8 cellular contexts compared by ENCODE assay signal in genomic region chr5:149345892-149346222, GRCh38. TPM values are rescaled to one million over a fixed set of nuclear protein-coding genes. Genes with fewer than 3 reads are reported as not detected.
DNase-seq lines count a peak whose midpoint lies in the region; ATAC-seq, FAIRE-seq and TF ChIP-seq lines count a peak whose summit lies in the region.

No MANE protein-coding gene starts in this region.

- H3K27ac ChIP-seq in CD8-positive, alpha-beta memory T cell (ENCODE audit: low read depth, low read length) = peak overlapping the region; percentile 78
- H3K27ac ChIP-seq in OCI-LY7 (ENCODE audit: low read depth, low read length, poor library complexity, severe bottlenecking) = peak overlapping the region; percentile 78
- H3K27ac ChIP-seq in tibial artery = peak overlapping the region; percentile 74 to 85

- peaks cover 42% of the 10 kb centered on the region for H3K79me2 ChIP-seq in OCI-LY7 (ENCODE audit: insufficient read depth, low read depth, low read length)

- CTCF ChIA-PET in CD8-positive, alpha-beta memory T cell (lab: Charles Lee) = interaction anchor here (0.8 to 4.3 kb wide), 7 partner anchors 9 to 615 kb away, joined by 3 to 25 read pairs (median 6); partner anchors contain the start of gene PCYOX1L
- CTCF ChIA-PET in OCI-LY7 (lab: Charles Lee; ENCODE audit: unreplicated experiment) = interaction anchor here (0.6 kb wide), 1 partner anchor 13 kb away, joined by 3 read pairs; no protein-coding TSS in a partner anchor

- intact Hi-C loops in OCI-LY7 (cut with micrococcal nuclease; ENCODE audit: unreplicated experiment) (loop anchor here (1.0 to 10.0 kb wide), 4 partner anchors 12 to 655 kb away; partner anchors contain the start of genes CSNK1A1, HMGXB3, PCYOX1L and TIGD6), lower leg skin (cut with DNase I; ENCODE audit: low total_unique reads) (no loop called here), tibial artery (cut with DNase I; ENCODE audit: low total_unique reads) (no loop called here)

- BruUV-seq in OCI-LY7 (replicated peaks; lab: Mats Ljungman, UMichigan) = no TSS peak

- 0 to 2% methylated on average over 11 of the region's 11 CpGs for WGBS in lower leg skin, 2 donors

- H3K4me2 ChIP-seq in OCI-LY7 (ENCODE audit: low read length) = peak overlapping the region; percentile 97

- peaks cover 58% of the 10 kb centered on the region for H3K4me1 ChIP-seq in CD8-positive, alpha-beta memory T cell (ENCODE audit: insufficient read depth, low read length)
- H3K4me1 ChIP-seq in OCI-LY7 (ENCODE audit: insufficient read depth, low read length, poor library complexity, severe bottlenecking) (peaks cover 29% of the 10 kb centered on the region), tibial artery (peaks cover 0 to 16% (median 8%) of the 10 kb centered on the region in 4 donors)

- POLR2A ChIA-PET in CD8-positive, alpha-beta memory T cell (lab: Charles Lee) = interaction anchor here (1.8 to 3.7 kb wide), 2 partner anchors 10 to 12 kb away, joined by 4 to 39 read pairs; partner anchors contain the start of gene PCYOX1L
- POLR2A ChIA-PET in OCI-LY7 (lab: Charles Lee) = interaction anchor here (0.7 to 11.2 kb wide), 11 partner anchors 10 to 654 kb away, joined by 3 to 183 read pairs (median 4); partner anchors contain the start of genes CSNK1A1 and PCYOX1L

- TF ChIP-seq POLR2A in lower leg skin (IDR thresholded peaks at IDR 0.05) = no peak

- no peaks in the 10 kb centered on the region for H3K27me3 Mint-ChIP-seq in CD8-positive, alpha-beta memory T cell
- H3K27me3 Mint-ChIP-seq in central memory CD8-positive, alpha-beta T cell = no peaks in the 10 kb centered on the region

- peak; percentile 4 for ATAC-seq in GM21723 (IDR thresholded peaks at IDR 0.05; ENCODE audit: unreplicated experiment)
- no peak for ATAC-seq in central memory CD8-positive, alpha-beta T cell (replicated peaks; ENCODE audit: extremely low read depth, poor library complexity, severe bottlenecking)

- peaks cover 19% of the 10 kb centered on the region for H3K36me3 ChIP-seq in CD8-positive, alpha-beta memory T cell (ENCODE audit: insufficient read depth, low read length)
- H3K36me3 ChIP-seq in OCI-LY7 (ENCODE audit: insufficient read depth, low read length) = peaks cover 44% of the 10 kb centered on the region
- peaks cover 25 to 34% (median 30%) of the 10 kb centered on the region in 3 donors for H3K36me3 ChIP-seq in tibial artery

- H3K27me3 ChIP-seq in CD8-positive, alpha-beta memory T cell (ENCODE audit: insufficient read depth, low read length, poor library complexity, severe bottlenecking) = no peaks in the 10 kb centered on the region
- no peaks in the 10 kb centered on the region for H3K27me3 ChIP-seq in tibial artery

- H2AFZ ChIP-seq in OCI-LY7 (ENCODE audit: low read length) = peak overlapping the region; percentile 74; the same call in 1 of the 2 replicates

- TF ChIP-seq CTCF in OCI-LY7 (conservative IDR thresholded peaks at IDR 0.05; ENCODE audit: low read length) = no peak
- no peak for TF ChIP-seq CTCF in lower leg skin (IDR thresholded peaks at IDR 0.05)
- no peak for TF ChIP-seq CTCF in tibial artery (IDR thresholded peaks at IDR 0.05)

- peak overlapping the region; percentile 72 to 93 (median 90) for H3K27ac Mint-ChIP-seq in CD8-positive, alpha-beta memory T cell
- H3K27ac Mint-ChIP-seq in central memory CD8-positive, alpha-beta T cell (ENCODE audit: low read depth) = peak overlapping the region; percentile 84

- H3K4me1 Mint-ChIP-seq in CD8-positive, alpha-beta memory T cell = peaks cover 53 to 67% (median 65%) of the 10 kb centered on the region in 3 donors
- peaks cover 56% of the 10 kb centered on the region for H3K4me1 Mint-ChIP-seq in central memory CD8-positive, alpha-beta T cell

- H3K4me3 ChIP-seq in CD8-positive, alpha-beta memory T cell (ENCODE audit: low read length) = peak overlapping the region; percentile 96
- peak overlapping the region; percentile 88 for H3K4me3 ChIP-seq in OCI-LY7 (ENCODE audit: low read depth, low read length, poor library complexity, severe bottlenecking)
- H3K4me3 ChIP-seq in lower leg skin (ENCODE audit: low read depth, poor library complexity, severe bottlenecking) = peak overlapping the region; percentile 78
- H3K4me3 ChIP-seq in tibial artery = peak overlapping the region; percentile 61 to 80

- no peak for FAIRE-seq in HTR-8/SVneo (lab: Jason Lieb, UNC)

- peaks cover 17 to 45% (median 19%) of the 10 kb centered on the region in 3 donors for H3K36me3 Mint-ChIP-seq in CD8-positive, alpha-beta memory T cell
- peaks cover 39% of the 10 kb centered on the region for H3K36me3 Mint-ChIP-seq in central memory CD8-positive, alpha-beta T cell (ENCODE audit: insufficient read depth)

- no peaks in the 10 kb centered on the region for H3K9me3 Mint-ChIP-seq in CD8-positive, alpha-beta memory T cell
- H3K9me3 Mint-ChIP-seq in central memory CD8-positive, alpha-beta T cell = no peaks in the 10 kb centered on the region

- DNase-seq in CD8-positive, alpha-beta memory T cell = peak in 2 of 5 donors; percentile 3 to 19
- DNase-seq in OCI-LY7 (ENCODE audit: low spot score) (peak; percentile 57), lower leg skin (ENCODE audit: low spot score in 2 of 2) (no peak), tibial artery (no peak), HTR-8/SVneo (ENCODE audit: insufficient read length, low spot score) (no peak), NCI-H226 (no peak)
- no peak for DNase-seq in central memory CD8-positive, alpha-beta T cell (ENCODE audit: low spot score in 2 of 2)

- no peaks in the 10 kb centered on the region for H3K9me3 ChIP-seq in CD8-positive, alpha-beta memory T cell (ENCODE audit: low read length)
- no peaks in the 10 kb centered on the region for H3K9me3 ChIP-seq in OCI-LY7 (ENCODE audit: low read length)
- H3K9me3 ChIP-seq in tibial artery = no peaks in the 10 kb centered on the region

- peaks cover 6% of the 10 kb centered on the region; the same call in 1 of the 2 replicates for H4K20me1 ChIP-seq in OCI-LY7 (ENCODE audit: insufficient read depth, low read length)

- H3K9me2 ChIP-seq in OCI-LY7 (ENCODE audit: insufficient read depth, low read length) = no peaks in the 10 kb centered on the region

- H3K4me3 Mint-ChIP-seq in CD8-positive, alpha-beta memory T cell = peak overlapping the region; percentile 81 to 95 (median 95)
- H3K4me3 Mint-ChIP-seq in central memory CD8-positive, alpha-beta T cell = peak overlapping the region; percentile 90

RNA-seq across cellular contexts. Expression of gene GRPEL2, which starts 0.6 kb away (rescaled TPM):
- 10 to 100 TPM; 33.4 to 36.5 TPM for total RNA-seq in CD8-positive, alpha-beta memory T cell
- 4.5 TPM for polyA plus RNA-seq in CD8-positive, alpha-beta memory T cell
- 17.4 and 28.3 TPM in 2 replicates for total RNA-seq in OCI-LY7 (2014; rRNA removed; shearing (Covaris generic))
- 37.3 and 41.5 TPM in 2 replicates for total RNA-seq in OCI-LY7 (2022)
- 10 to 100 TPM in 2 of 4 donors, 1 to 10 TPM in 2; 6.6 to 12.4 (median 10.2) TPM for total RNA-seq in lower leg skin

RNA-seq across cellular contexts. Expression of gene PCYOX1L, which starts 12.0 kb away (rescaled TPM):
- total RNA-seq in CD8-positive, alpha-beta memory T cell = 10 to 100 TPM; 22.6 to 23.3 TPM
- polyA plus RNA-seq in CD8-positive, alpha-beta memory T cell = 11.9 TPM
- total RNA-seq in OCI-LY7 (2014; rRNA removed; shearing (Covaris generic)) = 18.5 and 22.5 TPM in 2 replicates
- total RNA-seq in OCI-LY7 (2022) (32.3 and 33.3 TPM in 2 replicates), lower leg skin (1 to 10 TPM; 2.7 to 5.6 (median 3.9) TPM)

RNA-seq across cellular contexts. Expression of gene IL17B, which starts 33.2 kb away (rescaled TPM):
- not detected for total RNA-seq in CD8-positive, alpha-beta memory T cell
- not detected for polyA plus RNA-seq in CD8-positive, alpha-beta memory T cell
- not detected in 2 replicates for total RNA-seq in OCI-LY7 (2014; rRNA removed; shearing (Covaris generic))
- total RNA-seq in OCI-LY7 (2022) (not detected in 2 replicates), lower leg skin (not detected)
